Comparison of ENCODE assay signal across 1 cellular context in the genomic region with DNA sequence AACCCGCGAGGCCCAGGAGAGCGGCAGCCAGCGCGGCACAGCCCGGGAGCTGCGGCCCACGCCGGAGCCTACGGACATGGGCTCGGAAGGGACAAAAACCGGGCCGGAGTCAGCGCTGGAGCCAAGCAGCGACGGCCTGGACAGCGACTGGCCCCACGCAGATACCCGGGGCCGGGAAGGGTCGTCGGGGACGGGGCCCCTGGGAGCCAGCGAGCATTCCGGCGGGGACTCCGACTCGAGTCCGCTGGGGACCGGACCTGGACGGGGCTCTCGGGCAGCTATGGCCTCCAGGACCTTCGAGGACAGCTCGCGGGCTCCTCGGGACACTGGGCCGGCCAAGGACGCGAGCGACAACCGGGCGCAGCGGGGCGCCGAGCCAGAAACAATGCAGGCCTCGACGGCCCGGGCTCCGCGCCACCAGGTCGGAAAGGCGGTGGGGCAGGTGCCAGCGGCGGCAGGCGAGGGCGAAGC.
TF ChIP-seq lines count a peak whose summit lies in the region.

No MANE protein-coding gene starts in this region.

TF ChIP-seq in HepG2, 621 proteins besides CTCF, POLR2A, EP300 and RAD21 (continued from another document and continues in another):
- TF ChIP-seq, protein P1, sequence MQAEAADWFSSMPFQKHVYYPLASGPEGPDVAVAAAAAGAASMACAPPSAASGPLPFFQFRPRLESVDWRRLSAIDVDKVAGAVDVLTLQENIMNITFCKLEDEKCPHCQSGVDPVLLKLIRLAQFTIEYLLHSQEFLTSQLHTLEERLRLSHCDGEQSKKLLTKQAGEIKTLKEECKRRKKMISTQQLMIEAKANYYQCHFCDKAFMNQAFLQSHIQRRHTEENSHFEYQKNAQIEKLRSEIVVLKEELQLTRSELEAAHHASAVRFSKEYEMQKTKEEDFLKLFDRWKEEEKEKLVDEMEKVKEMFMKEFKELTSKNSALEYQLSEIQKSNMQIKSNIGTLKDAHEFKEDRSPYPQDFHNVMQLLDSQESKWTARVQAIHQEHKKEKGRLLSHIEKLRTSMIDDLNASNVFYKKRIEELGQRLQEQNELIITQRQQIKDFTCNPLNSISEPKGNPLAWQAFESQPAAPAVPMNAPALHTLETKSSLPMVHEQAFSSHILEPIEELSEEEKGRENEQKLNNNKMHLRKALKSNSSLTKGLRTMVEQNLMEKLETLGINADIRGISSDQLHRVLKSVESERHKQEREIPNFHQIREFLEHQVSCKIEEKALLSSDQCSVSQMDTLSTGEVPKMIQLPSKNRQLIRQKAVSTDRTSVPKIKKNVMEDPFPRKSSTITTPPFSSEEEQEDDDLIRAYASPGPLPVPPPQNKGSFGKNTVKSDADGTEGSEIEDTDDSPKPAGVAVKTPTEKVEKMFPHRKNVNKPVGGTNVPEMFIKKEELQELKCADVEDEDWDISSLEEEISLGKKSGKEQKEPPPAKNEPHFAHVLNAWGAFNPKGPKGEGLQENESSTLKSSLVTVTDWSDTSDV (CRISPR knock-in tag; IDR thresholded peaks at IDR 0.05): 0 out of 2 replicates have a peak, but pooled peaks have one; percentile 26
- TF ChIP-seq, protein P2, sequence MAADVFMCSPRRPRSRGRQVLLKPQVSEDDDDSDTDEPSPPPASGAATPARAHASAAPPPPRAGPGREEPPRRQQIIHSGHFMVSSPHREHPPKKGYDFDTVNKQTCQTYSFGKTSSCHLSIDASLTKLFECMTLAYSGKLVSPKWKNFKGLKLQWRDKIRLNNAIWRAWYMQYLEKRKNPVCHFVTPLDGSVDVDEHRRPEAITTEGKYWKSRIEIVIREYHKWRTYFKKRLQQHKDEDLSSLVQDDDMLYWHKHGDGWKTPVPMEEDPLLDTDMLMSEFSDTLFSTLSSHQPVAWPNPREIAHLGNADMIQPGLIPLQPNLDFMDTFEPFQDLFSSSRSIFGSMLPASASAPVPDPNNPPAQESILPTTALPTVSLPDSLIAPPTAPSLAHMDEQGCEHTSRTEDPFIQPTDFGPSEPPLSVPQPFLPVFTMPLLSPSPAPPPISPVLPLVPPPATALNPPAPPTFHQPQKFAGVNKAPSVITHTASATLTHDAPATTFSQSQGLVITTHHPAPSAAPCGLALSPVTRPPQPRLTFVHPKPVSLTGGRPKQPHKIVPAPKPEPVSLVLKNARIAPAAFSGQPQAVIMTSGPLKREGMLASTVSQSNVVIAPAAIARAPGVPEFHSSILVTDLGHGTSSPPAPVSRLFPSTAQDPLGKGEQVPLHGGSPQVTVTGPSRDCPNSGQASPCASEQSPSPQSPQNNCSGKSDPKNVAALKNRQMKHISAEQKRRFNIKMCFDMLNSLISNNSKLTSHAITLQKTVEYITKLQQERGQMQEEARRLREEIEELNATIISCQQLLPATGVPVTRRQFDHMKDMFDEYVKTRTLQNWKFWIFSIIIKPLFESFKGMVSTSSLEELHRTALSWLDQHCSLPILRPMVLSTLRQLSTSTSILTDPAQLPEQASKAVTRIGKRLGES (CRISPR knock-in tag; IDR thresholded peaks at IDR 0.05; ENCODE audit: borderline replicate concordance): no peak
- TF ChIP-seq, protein P3, sequence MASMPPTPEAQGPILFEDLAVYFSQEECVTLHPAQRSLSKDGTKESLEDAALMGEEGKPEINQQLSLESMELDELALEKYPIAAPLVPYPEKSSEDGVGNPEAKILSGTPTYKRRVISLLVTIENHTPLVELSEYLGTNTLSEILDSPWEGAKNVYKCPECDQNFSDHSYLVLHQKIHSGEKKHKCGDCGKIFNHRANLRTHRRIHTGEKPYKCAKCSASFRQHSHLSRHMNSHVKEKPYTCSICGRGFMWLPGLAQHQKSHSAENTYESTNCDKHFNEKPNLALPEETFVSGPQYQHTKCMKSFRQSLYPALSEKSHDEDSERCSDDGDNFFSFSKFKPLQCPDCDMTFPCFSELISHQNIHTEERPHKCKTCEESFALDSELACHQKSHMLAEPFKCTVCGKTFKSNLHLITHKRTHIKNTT (CRISPR knock-in tag; IDR thresholded peaks at IDR 0.05): no peak
- TF ChIP-seq ZNF703 (CRISPR knock-in tag; IDR thresholded peaks at IDR 0.05; ENCODE audit: borderline replicate concordance): peak; percentile 48; the same call in 1 of the 2 replicates
- TF ChIP-seq, protein P4, sequence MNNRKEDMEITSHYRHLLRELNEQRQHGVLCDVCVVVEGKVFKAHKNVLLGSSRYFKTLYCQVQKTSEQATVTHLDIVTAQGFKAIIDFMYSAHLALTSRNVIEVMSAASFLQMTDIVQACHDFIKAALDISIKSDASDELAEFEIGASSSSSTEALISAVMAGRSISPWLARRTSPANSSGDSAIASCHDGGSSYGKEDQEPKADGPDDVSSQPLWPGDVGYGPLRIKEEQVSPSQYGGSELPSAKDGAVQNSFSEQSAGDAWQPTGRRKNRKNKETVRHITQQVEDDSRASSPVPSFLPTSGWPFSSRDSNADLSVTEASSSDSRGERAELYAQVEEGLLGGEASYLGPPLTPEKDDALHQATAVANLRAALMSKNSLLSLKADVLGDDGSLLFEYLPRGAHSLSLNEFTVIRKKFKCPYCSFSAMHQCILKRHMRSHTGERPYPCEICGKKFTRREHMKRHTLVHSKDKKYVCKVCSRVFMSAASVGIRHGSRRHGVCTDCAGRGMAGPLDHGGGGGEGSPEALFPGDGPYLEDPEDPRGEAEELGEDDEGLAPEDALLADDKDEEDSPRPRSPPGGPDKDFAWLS (CRISPR knock-in tag; IDR thresholded peaks at IDR 0.05; ENCODE audit: borderline replicate concordance): no peak
- TF ChIP-seq ZNF616 (CRISPR knock-in tag; IDR thresholded peaks at IDR 0.05; ENCODE audit: low read depth): 0 out of 2 replicates have a peak, but pooled peaks have one; percentile 17
- no peak for TF ChIP-seq AHR (CRISPR knock-in tag; IDR thresholded peaks at IDR 0.05)
- TF ChIP-seq ZNF274 (CRISPR knock-in tag; IDR thresholded peaks at IDR 0.05): 0 out of 2 replicates have a peak, but pooled peaks have one; percentile 7
- TF ChIP-seq ZNF572 (CRISPR knock-in tag; IDR thresholded peaks at IDR 0.05): peak; percentile 22; the same call in 1 of the 2 replicates
- TF ChIP-seq, protein P5, sequence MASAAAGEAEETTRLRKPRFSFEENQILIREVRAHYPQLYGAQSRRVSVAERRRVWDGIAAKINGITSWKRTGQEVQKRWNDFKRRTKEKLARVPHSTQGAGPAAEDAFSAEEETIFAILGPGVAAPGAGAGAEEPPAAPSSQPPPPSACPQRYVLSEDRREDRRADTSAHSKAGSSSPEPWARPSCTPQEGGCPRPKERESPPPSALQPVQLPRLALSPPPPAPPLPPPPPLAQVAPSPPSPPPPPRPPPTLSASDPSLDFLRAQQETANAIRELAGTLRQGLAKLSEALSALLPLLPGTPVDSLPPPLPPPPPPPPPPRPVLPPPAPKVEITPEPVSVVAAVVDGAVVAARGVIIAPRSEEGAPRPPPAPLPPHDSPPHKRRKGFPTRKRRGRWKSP (CRISPR knock-in tag; IDR thresholded peaks at IDR 0.05): no peak; the same call in 1 of the 2 replicates
- TF ChIP-seq, protein P6, sequence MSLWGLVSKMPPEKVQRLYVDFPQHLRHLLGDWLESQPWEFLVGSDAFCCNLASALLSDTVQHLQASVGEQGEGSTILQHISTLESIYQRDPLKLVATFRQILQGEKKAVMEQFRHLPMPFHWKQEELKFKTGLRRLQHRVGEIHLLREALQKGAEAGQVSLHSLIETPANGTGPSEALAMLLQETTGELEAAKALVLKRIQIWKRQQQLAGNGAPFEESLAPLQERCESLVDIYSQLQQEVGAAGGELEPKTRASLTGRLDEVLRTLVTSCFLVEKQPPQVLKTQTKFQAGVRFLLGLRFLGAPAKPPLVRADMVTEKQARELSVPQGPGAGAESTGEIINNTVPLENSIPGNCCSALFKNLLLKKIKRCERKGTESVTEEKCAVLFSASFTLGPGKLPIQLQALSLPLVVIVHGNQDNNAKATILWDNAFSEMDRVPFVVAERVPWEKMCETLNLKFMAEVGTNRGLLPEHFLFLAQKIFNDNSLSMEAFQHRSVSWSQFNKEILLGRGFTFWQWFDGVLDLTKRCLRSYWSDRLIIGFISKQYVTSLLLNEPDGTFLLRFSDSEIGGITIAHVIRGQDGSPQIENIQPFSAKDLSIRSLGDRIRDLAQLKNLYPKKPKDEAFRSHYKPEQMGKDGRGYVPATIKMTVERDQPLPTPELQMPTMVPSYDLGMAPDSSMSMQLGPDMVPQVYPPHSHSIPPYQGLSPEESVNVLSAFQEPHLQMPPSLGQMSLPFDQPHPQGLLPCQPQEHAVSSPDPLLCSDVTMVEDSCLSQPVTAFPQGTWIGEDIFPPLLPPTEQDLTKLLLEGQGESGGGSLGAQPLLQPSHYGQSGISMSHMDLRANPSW (CRISPR knock-in tag; IDR thresholded peaks at IDR 0.05; ENCODE audit: borderline replicate concordance): no peak
- no peak for TF ChIP-seq EEA1 (CRISPR knock-in tag; IDR thresholded peaks at IDR 0.05; ENCODE audit: borderline replicate concordance)
- no peak for TF ChIP-seq ZNF552 (CRISPR knock-in tag; IDR thresholded peaks at IDR 0.05; ENCODE audit: borderline replicate concordance)
- 0 out of 2 replicates have a peak, but pooled peaks have one; percentile 16 for TF ChIP-seq ZNF607 (CRISPR knock-in tag; IDR thresholded peaks at IDR 0.05; ENCODE audit: borderline replicate concordance)
- TF ChIP-seq TCF12 (IDR thresholded peaks at IDR 0.05): no peak
- TF ChIP-seq TCF12 (CRISPR knock-in tag; IDR thresholded peaks at IDR 0.05): 0 out of 2 replicates have a peak, but pooled peaks have one; percentile 55
- peak; percentile 56; the same call in 1 of the 2 replicates for TF ChIP-seq ZNF776 (CRISPR knock-in tag; IDR thresholded peaks at IDR 0.05)
- TF ChIP-seq SALL2 (CRISPR knock-in tag; IDR thresholded peaks at IDR 0.05): no peak
- TF ChIP-seq, protein P7, sequence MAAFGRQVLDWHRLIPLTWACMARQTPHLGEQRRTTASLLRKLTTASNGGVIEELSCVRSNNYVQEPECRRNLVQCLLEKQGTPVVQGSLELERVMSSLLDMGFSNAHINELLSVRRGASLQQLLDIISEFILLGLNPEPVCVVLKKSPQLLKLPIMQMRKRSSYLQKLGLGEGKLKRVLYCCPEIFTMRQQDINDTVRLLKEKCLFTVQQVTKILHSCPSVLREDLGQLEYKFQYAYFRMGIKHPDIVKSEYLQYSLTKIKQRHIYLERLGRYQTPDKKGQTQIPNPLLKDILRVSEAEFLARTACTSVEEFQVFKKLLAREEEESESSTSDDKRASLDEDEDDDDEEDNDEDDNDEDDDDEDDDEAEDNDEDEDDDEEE (CRISPR knock-in tag; IDR thresholded peaks at IDR 0.05): no peak
- TF ChIP-seq, protein P8, sequence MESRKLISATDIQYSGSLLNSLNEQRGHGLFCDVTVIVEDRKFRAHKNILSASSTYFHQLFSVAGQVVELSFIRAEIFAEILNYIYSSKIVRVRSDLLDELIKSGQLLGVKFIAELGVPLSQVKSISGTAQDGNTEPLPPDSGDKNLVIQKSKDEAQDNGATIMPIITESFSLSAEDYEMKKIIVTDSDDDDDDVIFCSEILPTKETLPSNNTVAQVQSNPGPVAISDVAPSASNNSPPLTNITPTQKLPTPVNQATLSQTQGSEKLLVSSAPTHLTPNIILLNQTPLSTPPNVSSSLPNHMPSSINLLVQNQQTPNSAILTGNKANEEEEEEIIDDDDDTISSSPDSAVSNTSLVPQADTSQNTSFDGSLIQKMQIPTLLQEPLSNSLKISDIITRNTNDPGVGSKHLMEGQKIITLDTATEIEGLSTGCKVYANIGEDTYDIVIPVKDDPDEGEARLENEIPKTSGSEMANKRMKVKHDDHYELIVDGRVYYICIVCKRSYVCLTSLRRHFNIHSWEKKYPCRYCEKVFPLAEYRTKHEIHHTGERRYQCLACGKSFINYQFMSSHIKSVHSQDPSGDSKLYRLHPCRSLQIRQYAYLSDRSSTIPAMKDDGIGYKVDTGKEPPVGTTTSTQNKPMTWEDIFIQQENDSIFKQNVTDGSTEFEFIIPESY (CRISPR knock-in tag; IDR thresholded peaks at IDR 0.05): peak; percentile 58
- TF ChIP-seq ZSCAN12 (CRISPR knock-in tag; IDR thresholded peaks at IDR 0.05): no peak
- 0 out of 2 replicates have a peak, but pooled peaks have one; percentile 9 for TF ChIP-seq GLI4 (CRISPR knock-in tag; IDR thresholded peaks at IDR 0.05; ENCODE audit: borderline replicate concordance)
- TF ChIP-seq FOXP1 (IDR thresholded peaks at IDR 0.05): no peak
- TF ChIP-seq FOXP1 (CRISPR knock-in tag; IDR thresholded peaks at IDR 0.05): no peak
- TF ChIP-seq ZNF383 (CRISPR knock-in tag; IDR thresholded peaks at IDR 0.05; ENCODE audit: borderline replicate concordance): no peak
- no peak for TF ChIP-seq HMG20A (CRISPR knock-in tag; IDR thresholded peaks at IDR 0.05; ENCODE audit: borderline replicate concordance)
- TF ChIP-seq, protein P9, sequence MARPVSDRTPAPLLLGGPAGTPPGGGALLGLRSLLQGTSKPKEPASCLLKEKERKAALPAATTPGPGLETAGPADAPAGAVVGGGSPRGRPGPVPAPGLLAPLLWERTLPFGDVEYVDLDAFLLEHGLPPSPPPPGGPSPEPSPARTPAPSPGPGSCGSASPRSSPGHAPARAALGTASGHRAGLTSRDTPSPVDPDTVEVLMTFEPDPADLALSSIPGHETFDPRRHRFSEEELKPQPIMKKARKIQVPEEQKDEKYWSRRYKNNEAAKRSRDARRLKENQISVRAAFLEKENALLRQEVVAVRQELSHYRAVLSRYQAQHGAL (CRISPR knock-in tag; IDR thresholded peaks at IDR 0.05; ENCODE audit: not compliant biosample characterization): no peak
- no peak for TF ChIP-seq ZNF850 (CRISPR knock-in tag; conservative IDR thresholded peaks at IDR 0.05)
- no peak for TF ChIP-seq THYN1 (CRISPR knock-in tag; IDR thresholded peaks at IDR 0.05; ENCODE audit: borderline replicate concordance, low read depth)
- no peak for TF ChIP-seq SYNCRIP (IDR thresholded peaks at IDR 0.05; ENCODE audit: insufficient read depth, low read depth, low read length)
- no peak for TF ChIP-seq NFYC (CRISPR knock-in tag; IDR thresholded peaks at IDR 0.05)
- TF ChIP-seq TGIF2 (CRISPR knock-in tag; IDR thresholded peaks at IDR 0.05): no peak
- TF ChIP-seq, protein P10, sequence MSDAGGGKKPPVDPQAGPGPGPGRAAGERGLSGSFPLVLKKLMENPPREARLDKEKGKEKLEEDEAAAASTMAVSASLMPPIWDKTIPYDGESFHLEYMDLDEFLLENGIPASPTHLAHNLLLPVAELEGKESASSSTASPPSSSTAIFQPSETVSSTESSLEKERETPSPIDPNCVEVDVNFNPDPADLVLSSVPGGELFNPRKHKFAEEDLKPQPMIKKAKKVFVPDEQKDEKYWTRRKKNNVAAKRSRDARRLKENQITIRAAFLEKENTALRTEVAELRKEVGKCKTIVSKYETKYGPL (CRISPR knock-in tag; IDR thresholded peaks at IDR 0.05): no peak
- no peak for TF ChIP-seq RBFOX2 (IDR thresholded peaks at IDR 0.05; ENCODE audit: low read depth, low read length)
- TF ChIP-seq, protein P11, sequence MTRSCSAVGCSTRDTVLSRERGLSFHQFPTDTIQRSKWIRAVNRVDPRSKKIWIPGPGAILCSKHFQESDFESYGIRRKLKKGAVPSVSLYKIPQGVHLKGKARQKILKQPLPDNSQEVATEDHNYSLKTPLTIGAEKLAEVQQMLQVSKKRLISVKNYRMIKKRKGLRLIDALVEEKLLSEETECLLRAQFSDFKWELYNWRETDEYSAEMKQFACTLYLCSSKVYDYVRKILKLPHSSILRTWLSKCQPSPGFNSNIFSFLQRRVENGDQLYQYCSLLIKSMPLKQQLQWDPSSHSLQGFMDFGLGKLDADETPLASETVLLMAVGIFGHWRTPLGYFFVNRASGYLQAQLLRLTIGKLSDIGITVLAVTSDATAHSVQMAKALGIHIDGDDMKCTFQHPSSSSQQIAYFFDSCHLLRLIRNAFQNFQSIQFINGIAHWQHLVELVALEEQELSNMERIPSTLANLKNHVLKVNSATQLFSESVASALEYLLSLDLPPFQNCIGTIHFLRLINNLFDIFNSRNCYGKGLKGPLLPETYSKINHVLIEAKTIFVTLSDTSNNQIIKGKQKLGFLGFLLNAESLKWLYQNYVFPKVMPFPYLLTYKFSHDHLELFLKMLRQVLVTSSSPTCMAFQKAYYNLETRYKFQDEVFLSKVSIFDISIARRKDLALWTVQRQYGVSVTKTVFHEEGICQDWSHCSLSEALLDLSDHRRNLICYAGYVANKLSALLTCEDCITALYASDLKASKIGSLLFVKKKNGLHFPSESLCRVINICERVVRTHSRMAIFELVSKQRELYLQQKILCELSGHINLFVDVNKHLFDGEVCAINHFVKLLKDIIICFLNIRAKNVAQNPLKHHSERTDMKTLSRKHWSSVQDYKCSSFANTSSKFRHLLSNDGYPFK (CRISPR knock-in tag; IDR thresholded peaks at IDR 0.05; ENCODE audit: borderline replicate concordance): no peak
